16 cellular contexts compared by ENCODE assay signal in genomic region chr4:89121711-89122387, GRCh38.
"Had no signal": no experiment of that assay in that cellular context is flagged by ENCODE, and none has a peak within 500 bp of the region (broad histone marks: within the 10 kb centered on the region; RNA-seq: fewer than 3 reads in every experiment).

No MANE protein-coding gene starts in this region.

- H3K27ac Mint-ChIP-seq: activated naive CD8-positive, alpha-beta T cell; endodermal cell; memory B cell had no signal

- H3K27me3 ChIP-seq: breast epithelium, left lung had no signal

- H3K36me3 ChIP-seq: breast epithelium, left lung, thoracic aorta had no signal

- H3K4me1 Mint-ChIP-seq: endodermal cell, memory B cell, nephron had no signal

- H3K4me3 ChIP-seq: breast epithelium, left lung, thoracic aorta had no signal

- H3K27ac ChIP-seq: left lung, thoracic aorta had no signal

- H3K9me3 Mint-ChIP-seq: memory B cell, nephron had no signal

- FAIRE-seq: keratinocyte, urothelium cell line had no signal

- ATAC-seq: left lung; stimulated activated naive CD8-positive, alpha-beta T cell treated with anti-CD3 and anti-CD28 coated beads, Interleukin-15, Interleukin-2, amounts not matched to agents 100 U/mL and 50 U/mL, for 24 hours had no signal

- H3K9me3 ChIP-seq: breast epithelium, left lung, thoracic aorta had no signal

- H3K4me1 ChIP-seq: breast epithelium, left lung had no signal

- H3K4me3 Mint-ChIP-seq: activated naive CD8-positive, alpha-beta T cell; endodermal cell; memory B cell; nephron had no signal

- H3K27me3 Mint-ChIP-seq: activated naive CD8-positive, alpha-beta T cell had no signal

- DNase-seq: activated CD4-positive, alpha-beta T cell treated with anti-CD3 and anti-CD28 coated beads, Interleukin-2, amount 50 U/mL, for 1 hour; activated T-cell treated with anti-CD3 and anti-CD28 coated beads, Interleukin-2, amount 50 U/mL, for 1 hour; endodermal cell; head of caudate nucleus; stimulated activated CD4-positive, alpha-beta T cell treated with anti-CD3 and anti-CD28 coated beads, Interleukin-4, amount 100 ng/mL, for 1 hour; stimulated activated CD8-positive, alpha-beta memory T cell treated with anti-CD3 and anti-CD28 coated beads, Interleukin-4, amount 100 ng/mL, for 48 hours; stimulated activated naive CD8-positive, alpha-beta T cell treated with anti-CD3 and anti-CD28 coated beads, Interleukin-15, Interleukin-2, amounts not matched to agents 100 U/mL and 50 U/mL, for 24 hours; T-helper 2 cell had no signal
